Comparison of ENCODE assay signal across 10 cellular contexts in the genomic region with DNA sequence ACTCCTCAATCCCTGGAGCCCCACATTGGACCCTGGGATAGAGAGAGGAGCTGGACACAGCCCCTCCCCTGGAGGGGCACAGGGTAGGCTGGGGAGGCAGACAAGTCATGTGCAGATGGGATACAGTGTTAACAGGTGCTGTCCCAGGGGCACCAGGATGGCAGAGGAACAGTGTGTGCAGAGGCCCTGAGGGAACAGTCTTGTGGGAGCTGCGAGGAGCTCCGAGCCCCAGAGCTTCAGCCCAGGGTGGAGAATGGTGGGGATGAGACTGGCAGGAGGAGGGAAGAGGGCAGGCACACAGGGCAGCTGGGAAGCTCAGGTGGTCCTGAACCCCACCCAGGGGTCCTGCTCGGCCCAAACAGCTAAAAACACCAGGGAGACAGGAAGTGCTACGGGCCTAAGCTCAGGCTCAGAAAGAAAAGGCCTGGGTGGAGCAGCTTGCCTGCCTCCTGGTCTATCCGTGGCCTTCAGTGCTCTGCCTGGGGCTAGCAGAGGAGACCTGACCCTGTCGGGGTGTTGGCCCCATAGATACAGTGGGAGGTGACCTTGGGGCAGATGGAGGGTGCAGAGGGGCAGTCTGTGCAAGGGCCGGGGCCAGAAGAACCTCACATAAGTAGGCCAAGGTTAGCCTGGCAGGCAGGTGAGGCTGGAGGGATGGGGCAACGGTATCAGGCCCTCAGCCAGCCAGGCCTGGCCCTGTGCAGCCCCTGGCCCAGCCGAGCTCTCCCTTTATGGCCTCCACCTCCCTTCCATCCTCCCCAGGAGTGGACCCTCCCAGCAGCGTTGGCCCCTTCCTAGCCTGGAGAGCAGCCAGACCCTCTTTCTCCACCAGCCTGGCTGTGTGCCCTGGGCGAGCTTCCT. TPM values are rescaled to one million over a fixed set of nuclear protein-coding genes. Genes with fewer than 3 reads are reported as not detected.
A peak's percentile ranks its signal among the peaks of the same experiment; 100 is the strongest.
DNase-seq lines count a peak whose midpoint lies in the region; ATAC-seq and TF ChIP-seq lines count a peak whose summit lies in the region.
"Had no signal": no experiment of that assay in that cellular context is flagged by ENCODE, and none has a peak within 500 bp of the region (broad histone marks: within the 10 kb centered on the region; RNA-seq: fewer than 3 reads in every experiment).

No MANE protein-coding gene starts in this region.

- peaks cover 1% of the 10 kb centered on the region for H3K9me3 Mint-ChIP-seq in activated naive CD8-positive, alpha-beta T cell treated with anti-CD3 and anti-CD28 coated beads, Interleukin-2, amount 10 ng/mL, durations not matched to agents 7 days and 5 days
- peaks cover 5 to 8% of the 10 kb centered on the region in 2 donors for H3K9me3 Mint-ChIP-seq in stimulated activated naive B cell treated with anti-CD40 and anti-IgM and Interleukin-4, amounts not matched to agents 10 μg/mL and 1 μg/mL and 100 μg/mL, for 72 hours

- H3K4me2 ChIP-seq in IMR-90 (ENCODE audit: low read depth, low read length), result no peak overlapping the region
- no peak overlapping the region for H3K4me2 ChIP-seq in trophoblast cell (ENCODE audit: low read length)
- H3K4me2 ChIP-seq: hepatocyte had no signal

- H3K23ac ChIP-seq in IMR-90 (ENCODE audit: low read depth, low read length) (no peak overlapping the region), trophoblast cell (ENCODE audit: low read length) (no peak overlapping the region)

- H2BK5ac ChIP-seq in IMR-90 (ENCODE audit: low read depth, low read length, poor library complexity, severe bottlenecking), result peak overlapping the region; percentile 16
- H2BK5ac ChIP-seq in trophoblast cell (ENCODE audit: low read depth, low read length, poor library complexity), result no peak overlapping the region

- H3K36me3 ChIP-seq in IMR-90 (ENCODE audit: control insufficient read depth, insufficient read depth, low read length) (peaks cover 4% of the 10 kb centered on the region; the same call in 1 of the 2 replicates), trophoblast cell (ENCODE audit: control insufficient read depth in 1 of 2, insufficient read depth in 2 of 2, low read length in 2 of 2) (no peaks in the 10 kb centered on the region)

- H3K4ac ChIP-seq in IMR-90 (ENCODE audit: low read depth, low read length), result no peak overlapping the region
- no peak overlapping the region for H3K4ac ChIP-seq in trophoblast cell (ENCODE audit: low read depth, low read length)

- TF ChIP-seq RAD21 in IMR-90 (IDR thresholded peaks at IDR 0.05; ENCODE audit: low read length), result no peak

- H3K79me1 ChIP-seq in IMR-90 (ENCODE audit: low read depth in 1 of 2, low read length in 2 of 2) (peaks cover 7 to 21% of the 10 kb centered on the region in 2 experiments), trophoblast cell (ENCODE audit: low read length) (no peaks in the 10 kb centered on the region)

- no peak overlapping the region for H2BK15ac ChIP-seq in IMR-90 (ENCODE audit: low read depth, low read length)

- TF ChIP-seq POLR2A in IMR-90 (IDR thresholded peaks at IDR 0.05; ENCODE audit: low read depth, low read length), result no peak

- H3K56ac ChIP-seq in IMR-90 (ENCODE audit: extremely low read depth, insufficient read depth, low read length), result no peak overlapping the region

- dilution Hi-C loops in IMR-90 (cut with HindIII; ENCODE audit: low sequenced_read_pairs, unreplicated experiment), result no loop called here

- H4K12ac ChIP-seq in trophoblast cell (ENCODE audit: low read depth, low read length), result no peak overlapping the region

- intact Hi-C loops in IMR-90 (cut with micrococcal nuclease), result no loop called here

- H4K8ac ChIP-seq in IMR-90 (ENCODE audit: low read depth in 2 of 2, low read length in 2 of 2) (peak overlapping the region; percentile 50 to 69; a peak in 3 of 4 replicates), trophoblast cell (ENCODE audit: low read depth, low read length) (no peak overlapping the region)

- H3K4me1 ChIP-seq in IMR-90 (ENCODE audit: control insufficient read depth, insufficient read depth, low read length) (peaks cover 15% of the 10 kb centered on the region), trophoblast cell (ENCODE audit: control insufficient read depth in 1 of 2, insufficient read depth in 2 of 2, low read length in 2 of 2) (no peaks in the 10 kb centered on the region)

- no peak for ATAC-seq in IMR-90 (ENCODE audit: low read depth)
- ATAC-seq in activated naive CD8-positive, alpha-beta T cell treated with anti-CD3 and anti-CD28 coated beads, Interleukin-2, amount 10 ng/mL, durations not matched to agents 7 days and 5 days (ENCODE audit: low read depth), result peak; percentile 45
- ATAC-seq in left lobe of liver, result peak; percentile 15
- ATAC-seq in stimulated activated naive B cell treated with anti-CD40 and anti-IgM and Interleukin-4, amounts not matched to agents 10 μg/mL and 1 μg/mL and 100 μg/mL, for 72 hours (replicated peaks), result no peak
- ATAC-seq in GM21528 (IDR thresholded peaks at IDR 0.05; ENCODE audit: low FRiP score, unreplicated experiment), result no peak

- H4K91ac ChIP-seq in IMR-90 (ENCODE audit: insufficient read depth, low read depth, low read length) (no peak overlapping the region), trophoblast cell (ENCODE audit: low read depth, low read length) (no peak overlapping the region)

- no peak for TF ChIP-seq CTCF in IMR-90 (conservative IDR thresholded peaks at IDR 0.05; ENCODE audit: low read depth, low read length)

- H2AK9ac ChIP-seq in IMR-90 (replicated peaks; ENCODE audit: low read depth, low read length, poor library complexity), result peak overlapping the region; percentile 22

- peak overlapping the region; percentile 38 for H2AFZ ChIP-seq in IMR-90 (replicated peaks; ENCODE audit: low read length, poor library complexity)
- no peak overlapping the region for H2AFZ ChIP-seq in trophoblast cell (ENCODE audit: insufficient read depth, low read length, poor library complexity)
- H2AFZ ChIP-seq: hepatocyte had no signal

- H3K4me3 ChIP-seq in IMR-90 (ENCODE audit: insufficient read depth, low read depth, low read length) (no peak overlapping the region), trophoblast cell (ENCODE audit: low read depth, low read length) (no peak overlapping the region)
- H3K4me3 ChIP-seq: hepatocyte had no signal

- H3K36me3 Mint-ChIP-seq in activated naive CD8-positive, alpha-beta T cell treated with anti-CD3 and anti-CD28 coated beads, Interleukin-2, amount 10 ng/mL, durations not matched to agents 7 days and 5 days, result peaks cover 2% of the 10 kb centered on the region
- H3K36me3 Mint-ChIP-seq in stimulated activated naive B cell treated with anti-CD40 and anti-IgM and Interleukin-4, amounts not matched to agents 10 μg/mL and 1 μg/mL and 100 μg/mL, for 72 hours, result no peaks in the 10 kb centered on the region

- H2BK12ac ChIP-seq in trophoblast cell (ENCODE audit: low read length), result no peak overlapping the region

- H3K4me3 Mint-ChIP-seq in activated naive CD8-positive, alpha-beta T cell treated with anti-CD3 and anti-CD28 coated beads, Interleukin-2, amount 10 ng/mL, durations not matched to agents 7 days and 5 days, result peak overlapping the region; percentile 81
- no peak overlapping the region for H3K4me3 Mint-ChIP-seq in stimulated activated naive B cell treated with anti-CD40 and anti-IgM and Interleukin-4, amounts not matched to agents 10 μg/mL and 1 μg/mL and 100 μg/mL, for 72 hours

- H3K9me1 ChIP-seq in IMR-90 (ENCODE audit: insufficient read depth, low read length), result peaks cover 5% of the 10 kb centered on the region; the same call in 1 of the 2 replicates

- peak overlapping the region; percentile 71; the same call in 1 of the 2 replicates for H2AK5ac ChIP-seq in IMR-90 (ENCODE audit: low read depth, low read length)
- no peak overlapping the region for H2AK5ac ChIP-seq in trophoblast cell (ENCODE audit: low read length)

- H3K27me3 ChIP-seq in IMR-90 (ENCODE audit: control insufficient read depth, insufficient read depth, low read length), result no peaks in the 10 kb centered on the region
- no peaks in the 10 kb centered on the region for H3K27me3 ChIP-seq in trophoblast cell (ENCODE audit: insufficient read depth, low read length)
- H3K27me3 ChIP-seq: hepatocyte had no signal

- in situ Hi-C loops in IMR-90 (cut with MboI; ENCODE audit: low sequenced_read_pairs), result no loop called here

- H3K27ac ChIP-seq in IMR-90 (ENCODE audit: insufficient read depth, low read length), result peak overlapping the region; percentile 11; the same call in 1 of the 2 replicates
- H3K27ac ChIP-seq in trophoblast cell (ENCODE audit: low read depth, low read length), result no peak overlapping the region
- H3K27ac ChIP-seq: hepatocyte had no signal

- H3K27me3 Mint-ChIP-seq in activated naive CD8-positive, alpha-beta T cell treated with anti-CD3 and anti-CD28 coated beads, Interleukin-2, amount 10 ng/mL, durations not matched to agents 7 days and 5 days, result peaks cover 9% of the 10 kb centered on the region
- H3K27me3 Mint-ChIP-seq in stimulated activated naive B cell treated with anti-CD40 and anti-IgM and Interleukin-4, amounts not matched to agents 10 μg/mL and 1 μg/mL and 100 μg/mL, for 72 hours, result peaks cover 0 to 4% of the 10 kb centered on the region in 2 donors

- H3K9me3 ChIP-seq in IMR-90 (ENCODE audit: control insufficient read depth, insufficient read depth, low read length) (no peaks in the 10 kb centered on the region), trophoblast cell (ENCODE audit: insufficient read depth, low read depth, low read length) (no peaks in the 10 kb centered on the region)

- DNase-seq in IMR-90, result no peak
- DNase-seq in activated naive CD8-positive, alpha-beta T cell treated with anti-CD3 and anti-CD28 coated beads, Interleukin-2, amount 10 ng/mL, durations not matched to agents 7 days and 5 days, result peak; percentile 46
- DNase-seq in left lobe of liver (ENCODE audit: low spot score), result no peak
- DNase-seq in stimulated activated naive B cell treated with anti-CD40 and anti-IgM and Interleukin-4, amounts not matched to agents 10 μg/mL and 1 μg/mL and 100 μg/mL, for 72 hours, result no peak
- DNase-seq in stimulated activated CD4-positive, alpha-beta T cell treated with anti-CD3 and anti-CD28 coated beads, Interleukin-4, amount 100 ng/mL, for 1 hour, result no peak
- DNase-seq in trophoblast cell, result no peak
- no peak for DNase-seq in DMS79 (lab: John Stamatoyannopoulos, UW)

- H4K5ac ChIP-seq in IMR-90 (ENCODE audit: low read depth, low read length), result peak overlapping the region; percentile 73

- H4K20me1 ChIP-seq in IMR-90 (ENCODE audit: insufficient read depth, low read length), result no peaks in the 10 kb centered on the region

- BruUV-seq in IMR-90 (replicated peaks; lab: Mats Ljungman, UMichigan), result no TSS peak

- CTCF ChIA-PET in IMR-90 (lab: Yijun Ruan, JAX), result interaction anchor here (0.6 to 1.1 kb wide), 4 partner anchors 9 to 497 kb away, joined by 3 to 5 read pairs (median 3); no protein-coding TSS in a partner anchor

- H3K27ac Mint-ChIP-seq in activated naive CD8-positive, alpha-beta T cell treated with anti-CD3 and anti-CD28 coated beads, Interleukin-2, amount 10 ng/mL, durations not matched to agents 7 days and 5 days, result peak overlapping the region; percentile 96
- H3K27ac Mint-ChIP-seq in stimulated activated naive B cell treated with anti-CD40 and anti-IgM and Interleukin-4, amounts not matched to agents 10 μg/mL and 1 μg/mL and 100 μg/mL, for 72 hours, result peak overlapping the region; percentile 9

- no peak overlapping the region for H3K18ac ChIP-seq in IMR-90 (ENCODE audit: low read depth, low read length)
- no peak overlapping the region for H3K18ac ChIP-seq in trophoblast cell (ENCODE audit: low read length)

- no peak overlapping the region for H3K14ac ChIP-seq in IMR-90 (replicated peaks; ENCODE audit: low read depth, low read length)
- no peak overlapping the region for H3K14ac ChIP-seq in trophoblast cell (ENCODE audit: low read length)

- WGBS in IMR-90 (ENCODE audit: extremely low coverage in 2 of 2, insufficient read length in 1 of 2), 2 experiments, result 93% methylated on average over 4 of the region's 11 CpGs; no CpG with 5 or more reads in 1 of the 2 experiments
- no CpG with 5 or more reads among the region's 11 CpGs for WGBS in trophoblast cell (ENCODE audit: extremely low coverage, insufficient coverage, insufficient read length)

- POLR2A ChIA-PET in IMR-90 (lab: Charles Lee; ENCODE audit: unreplicated experiment), result interaction anchor here (1.4 kb wide), 1 partner anchor 9 kb away, joined by 4 read pairs; no protein-coding TSS in a partner anchor
- POLR2A ChIA-PET in activated naive CD8-positive, alpha-beta T cell treated with anti-CD3 and anti-CD28 coated beads, Interleukin-2, amount 10 ng/mL, durations not matched to agents 7 days and 5 days (lab: Charles Lee), result interaction anchor here (0.5 to 2.4 kb wide), 8 partner anchors 9 to 525 kb away, joined by 3 to 21 read pairs (median 8); a partner anchor contains a TSS

- H2BK20ac ChIP-seq in IMR-90 (ENCODE audit: low read depth, low read length), result no peak overlapping the region

- no peak overlapping the region for H2BK120ac ChIP-seq in IMR-90 (ENCODE audit: low read depth, low read length)
- no peak overlapping the region for H2BK120ac ChIP-seq in trophoblast cell (ENCODE audit: insufficient read depth, low read length, poor library complexity)

- H3K9ac ChIP-seq in IMR-90 (ENCODE audit: low read depth, low read length), result no peak overlapping the region
- no peak overlapping the region for H3K9ac ChIP-seq in trophoblast cell (ENCODE audit: low read length)

- peaks cover 16% of the 10 kb centered on the region for H3K4me1 Mint-ChIP-seq in activated naive CD8-positive, alpha-beta T cell treated with anti-CD3 and anti-CD28 coated beads, Interleukin-2, amount 10 ng/mL, durations not matched to agents 7 days and 5 days
- H3K4me1 Mint-ChIP-seq in stimulated activated naive B cell treated with anti-CD40 and anti-IgM and Interleukin-4, amounts not matched to agents 10 μg/mL and 1 μg/mL and 100 μg/mL, for 72 hours, result peaks cover 10 to 22% of the 10 kb centered on the region in 2 donors

- H3K79me2 ChIP-seq in trophoblast cell (ENCODE audit: control insufficient read depth, insufficient read depth, low read length, poor library complexity), result no peaks in the 10 kb centered on the region

RNA-seq across cellular contexts. Expression of a gene that starts 15.4 kb away (rescaled TPM):
- total RNA-seq in IMR-90 (2012; rRNA removed) (8.1 TPM in 2 replicates), left lobe of liver (78.1 TPM)
- 24.0 and 26.9 TPM in 2 replicates for polyA plus RNA-seq in IMR-90 (2012; rRNA removed)
- polyA plus RNA-seq in IMR-90 (2012; cell fraction: cytosol; rRNA removed), result 13.0 and 28.2 TPM in 2 replicates
- 72.1 and 107 TPM in 2 replicates for polyA plus RNA-seq in IMR-90 (2012; cell fraction: nucleus; rRNA removed; ENCODE audit: low replicate concordance)
- total RNA-seq in activated naive CD8-positive, alpha-beta T cell treated with anti-CD3 and anti-CD28 coated beads, Interleukin-2, amount 10 ng/mL, durations not matched to agents 7 days and 5 days, result 1 to 10 TPM; 2.8 to 3.8 TPM
- polyA plus RNA-seq in trophoblast cell (2013), result 5.7 and 5.9 TPM in 2 replicates

RNA-seq across cellular contexts. Expression of a gene that starts 20.4 kb away (rescaled TPM):
- total RNA-seq in IMR-90 (2012; rRNA removed), result not detected in 2 replicates
- polyA plus RNA-seq in IMR-90 (2012; rRNA removed), result 0.27 and 0.46 TPM in 2 replicates
- polyA plus RNA-seq in IMR-90 (2012; cell fraction: cytosol; rRNA removed), result 0.19 TPM in 1 of 2 replicates, not detected in the other
- 0.71 and 1.6 TPM in 2 replicates for polyA plus RNA-seq in IMR-90 (2012; cell fraction: nucleus; rRNA removed; ENCODE audit: low replicate concordance)
- total RNA-seq in activated naive CD8-positive, alpha-beta T cell treated with anti-CD3 and anti-CD28 coated beads, Interleukin-2, amount 10 ng/mL, durations not matched to agents 7 days and 5 days, result not detected
- total RNA-seq in left lobe of liver, result 3.4 TPM
- polyA plus RNA-seq in trophoblast cell (2013), result not detected in 2 replicates
- total RNA-seq: hepatocyte, temporal lobe had no signal
- polyA plus RNA-seq: hepatocyte had no signal

RNA-seq across cellular contexts. Expression of a gene that starts 45.8 kb away (rescaled TPM):
- total RNA-seq in IMR-90 (2012; rRNA removed) (under 0.01 TPM in 1 of 2 replicates, not detected in the other), left lobe of liver (38.5 TPM)
- polyA plus RNA-seq in IMR-90 (2012; rRNA removed), result 0.01 and 0.02 TPM in 2 replicates
- 0.02 and 0.05 TPM in 2 replicates for polyA plus RNA-seq in IMR-90 (2012; cell fraction: cytosol; rRNA removed)
- polyA plus RNA-seq in IMR-90 (2012; cell fraction: nucleus; rRNA removed; ENCODE audit: low replicate concordance), result 0.23 and 0.24 TPM in 2 replicates
- total RNA-seq in activated naive CD8-positive, alpha-beta T cell treated with anti-CD3 and anti-CD28 coated beads, Interleukin-2, amount 10 ng/mL, durations not matched to agents 7 days and 5 days, result under 1 TPM; 0.22 to 0.37 TPM
- polyA plus RNA-seq in trophoblast cell (2013), result 1.7 TPM in 2 replicates

RNA-seq across cellular contexts. Expression of a gene that starts 48.0 kb away (rescaled TPM):
- not detected in 2 replicates for total RNA-seq in IMR-90 (2012; rRNA removed)
- 0.03 TPM in 1 of 2 replicates, not detected in the other for polyA plus RNA-seq in IMR-90 (2012; rRNA removed)
- polyA plus RNA-seq in IMR-90 (2012; cell fraction: cytosol; rRNA removed), result not detected in 2 replicates
- 0.02 TPM in 1 of 2 replicates, not detected in the other for polyA plus RNA-seq in IMR-90 (2012; cell fraction: nucleus; rRNA removed; ENCODE audit: low replicate concordance)
- total RNA-seq in activated naive CD8-positive, alpha-beta T cell treated with anti-CD3 and anti-CD28 coated beads, Interleukin-2, amount 10 ng/mL, durations not matched to agents 7 days and 5 days, result not detected
- not detected for total RNA-seq in left lobe of liver
- 0.01 TPM in 2 replicates for polyA plus RNA-seq in trophoblast cell (2013)
- polyA plus RNA-seq: hepatocyte had no signal

Comparison
In these comparisons a context has a peak if more than half of its experiments do, and no peak if none do; other contexts are left out.
1. ATAC-seq: peak in activated naive CD8-positive, alpha-beta T cell treated with anti-CD3 and anti-CD28 coated beads, Interleukin-2, amount 10 ng/mL, durations not matched to agents 7 days and 5 days (single experiment) and left lobe of liver (single experiment); none in IMR-90 (single experiment), stimulated activated naive B cell treated with anti-CD40 and anti-IgM and Interleukin-4, amounts not matched to agents 10 μg/mL and 1 μg/mL and 100 μg/mL, for 72 hours (0 of 2) and GM21528 (single experiment).
2. RNA of a gene that starts 45.8 kb away (total RNA-seq): 38.5 TPM in left lobe of liver (single experiment); 0.22 to 0.37 TPM in activated naive CD8-positive, alpha-beta T cell treated with anti-CD3 and anti-CD28 coated beads, Interleukin-2, amount 10 ng/mL, durations not matched to agents 7 days and 5 days and under 0.01 TPM in IMR-90; every median in the first group is over 10 times any median in the second.